Comparison of ENCODE assay signal across 10 cellular contexts in the genomic region with DNA sequence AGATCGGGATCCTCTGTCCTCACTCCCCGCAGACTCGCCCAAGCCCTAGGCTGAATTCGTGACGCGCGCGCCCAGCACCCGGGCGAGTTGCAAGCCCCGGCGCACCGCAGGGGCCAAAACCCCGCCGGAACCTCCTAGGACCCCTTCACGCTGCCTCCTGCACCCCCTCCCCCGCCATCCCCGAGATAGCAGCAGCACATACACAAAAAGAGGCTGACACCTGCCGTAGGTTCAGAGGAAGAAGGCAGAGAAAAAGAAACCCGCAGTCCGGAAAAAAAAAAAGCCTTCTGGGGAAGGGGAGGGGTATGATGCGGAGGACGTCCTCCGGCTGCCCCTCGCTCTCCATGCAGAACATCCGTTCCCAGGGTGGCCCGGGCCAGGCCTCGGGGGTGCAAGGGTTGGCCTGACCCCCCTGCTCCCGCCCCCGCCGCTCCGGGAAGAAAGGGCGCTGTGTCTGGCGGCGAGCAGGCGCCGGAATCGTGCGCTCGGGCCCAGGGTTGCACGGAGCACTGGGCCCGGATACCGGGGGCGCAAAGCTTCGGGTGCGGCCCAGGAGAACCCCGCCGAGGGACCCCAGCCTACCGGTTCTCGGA. TPM values are rescaled to one million over a fixed set of nuclear protein-coding genes. Genes with fewer than 3 reads are reported as not detected.
DNase-seq lines count a peak whose midpoint lies in the region; ATAC-seq lines count a peak whose summit lies in the region.
"Had no signal": no experiment of that assay in that cellular context is flagged by ENCODE, and none has a peak within 500 bp of the region (broad histone marks: within the 10 kb centered on the region; RNA-seq: fewer than 3 reads in every experiment).

No MANE protein-coding gene starts in this region.

- peaks cover 4% of the 10 kb centered on the region; the same call in 1 of the 2 replicates for H3K4me1 ChIP-seq in ES-I3 (ENCODE audit: insufficient read depth, low read length)
- no peaks in the 10 kb centered on the region for H3K4me1 ChIP-seq in NT2/D1 (ENCODE audit: insufficient read depth, insufficient read length)
- H3K4me1 ChIP-seq in trophoblast cell (ENCODE audit: control insufficient read depth in 1 of 2, insufficient read depth in 2 of 2, low read length in 2 of 2) = peaks cover 3 to 6% of the 10 kb centered on the region in 2 experiments

- H2BK5ac ChIP-seq in trophoblast cell (ENCODE audit: low read depth, low read length, poor library complexity) = no peak overlapping the region

- peaks cover 24% of the 10 kb centered on the region for H3K27me3 ChIP-seq in NT2/D1 (ENCODE audit: insufficient read depth, insufficient read length)
- no peaks in the 10 kb centered on the region for H3K27me3 ChIP-seq in trophoblast cell (ENCODE audit: insufficient read depth, low read length)

- H3K9ac ChIP-seq in ES-I3 (ENCODE audit: low read depth, low read length) = peak overlapping the region; percentile 84
- H3K9ac ChIP-seq in NT2/D1 (ENCODE audit: insufficient read length, low read depth) = peak overlapping the region; percentile 79
- no peak overlapping the region for H3K9ac ChIP-seq in trophoblast cell (ENCODE audit: low read length)

- H3K36me3 ChIP-seq in ES-I3 (ENCODE audit: insufficient read depth, low read length) (no peaks in the 10 kb centered on the region), NT2/D1 (ENCODE audit: insufficient read depth, insufficient read length, low read length) (no peaks in the 10 kb centered on the region), trophoblast cell (ENCODE audit: control insufficient read depth in 1 of 2, insufficient read depth in 2 of 2, low read length in 2 of 2) (no peaks in the 10 kb centered on the region)

- peak overlapping the region; percentile 24 for H3K14ac ChIP-seq in trophoblast cell (ENCODE audit: low read length)

- H2BK120ac ChIP-seq in trophoblast cell (ENCODE audit: insufficient read depth, low read length, poor library complexity) = no peak overlapping the region

- no peak overlapping the region for H3K18ac ChIP-seq in trophoblast cell (ENCODE audit: low read length)

- H3K4me2 ChIP-seq in trophoblast cell (ENCODE audit: low read length) = peak overlapping the region; percentile 93

- peak overlapping the region; percentile 23 for H2AFZ ChIP-seq in trophoblast cell (ENCODE audit: insufficient read depth, low read length, poor library complexity)

- no peak overlapping the region for H3K4ac ChIP-seq in trophoblast cell (ENCODE audit: low read depth, low read length)

- no CpG with 5 or more reads among the region's 50 CpGs for WGBS in trophoblast cell (ENCODE audit: extremely low coverage, insufficient coverage, insufficient read length)

- no peaks in the 10 kb centered on the region for H3K79me1 ChIP-seq in trophoblast cell (ENCODE audit: low read length)

- ATAC-seq in Right ventricle myocardium superior (ENCODE audit: poor library complexity) (peak; percentile 63), GM18873 (IDR thresholded peaks at IDR 0.05; ENCODE audit: low FRiP score, unreplicated experiment) (no peak), HG03520 (IDR thresholded peaks at IDR 0.05; ENCODE audit: unreplicated experiment) (no peak)

- H3K27ac ChIP-seq in trophoblast cell (ENCODE audit: low read depth, low read length) = no peak overlapping the region
- H3K27ac ChIP-seq: HL-60 had no signal

- H3K23ac ChIP-seq in trophoblast cell (ENCODE audit: low read length) = no peak overlapping the region

- H3K9me3 ChIP-seq in ES-I3 (ENCODE audit: control insufficient read depth, insufficient read depth, low read length) (no peaks in the 10 kb centered on the region), NT2/D1 (ENCODE audit: insufficient read depth, low read length) (no peaks in the 10 kb centered on the region), trophoblast cell (ENCODE audit: insufficient read depth, low read depth, low read length) (no peaks in the 10 kb centered on the region)

- no peak overlapping the region for H2AK5ac ChIP-seq in trophoblast cell (ENCODE audit: low read length)

- peak overlapping the region; percentile 43 for H4K91ac ChIP-seq in trophoblast cell (ENCODE audit: low read depth, low read length)

- H3K4me3 ChIP-seq in NT2/D1 (ENCODE audit: insufficient read length, low read depth) = peak overlapping the region; percentile 71
- peak overlapping the region; percentile 82 for H3K4me3 ChIP-seq in trophoblast cell (ENCODE audit: low read depth, low read length)

- H4K12ac ChIP-seq in trophoblast cell (ENCODE audit: low read depth, low read length) = peak overlapping the region; percentile 43

- H3K79me2 ChIP-seq in trophoblast cell (ENCODE audit: control insufficient read depth, insufficient read depth, low read length, poor library complexity) = peaks cover 4% of the 10 kb centered on the region

- H4K8ac ChIP-seq in trophoblast cell (ENCODE audit: low read depth, low read length) = peak overlapping the region; percentile 3

- DNase-seq in NT2/D1 (ENCODE audit: low read depth, low spot score) (no peak), Right ventricle myocardium superior (peak; percentile 32), trophoblast cell (peak in 1 of 2 donors; percentile 3), cortex of kidney (lab: John Stamatoyannopoulos, UW) (no peak), NCI-H510A treated with DMSO at 0.1 percent for 48 hours (lab: John Stamatoyannopoulos, UW) (no peak)
- DNase-seq: activated CD4-positive, CD25-positive, alpha-beta regulatory T cell treated with anti-CD3 and anti-CD28 coated beads, Interleukin-2, amount 50 U/mL, for 72 hours had no signal

- intact Hi-C loops in Right ventricle myocardium superior (cut with DNase I) = no loop called here

- no peak overlapping the region for H2BK12ac ChIP-seq in trophoblast cell (ENCODE audit: low read length)

RNA-seq across cellular contexts. Expression of gene NLGN4X, which starts 2.5 kb away (rescaled TPM):
- 3.0 TPM for total RNA-seq in Right ventricle myocardium superior
- 4.3 and 4.7 TPM in 2 replicates for polyA plus RNA-seq in trophoblast cell (2013)
